11 cellular contexts compared by ENCODE assay signal in genomic region chr5:18466731-18467130, GRCh38.
DNase-seq lines count a peak whose midpoint lies in the region; ATAC-seq, FAIRE-seq and TF ChIP-seq lines count a peak whose summit lies in the region.
"Had no signal": no experiment of that assay in that cellular context is flagged by ENCODE, and none has a peak within 500 bp of the region (broad histone marks: within the 10 kb centered on the region; RNA-seq: fewer than 3 reads in every experiment).

No MANE protein-coding gene starts in this region.

- H3K27ac ChIP-seq in PC-3 (ENCODE audit: low read length) (no peak overlapping the region), neural progenitor cell (no peak overlapping the region)
- no peak overlapping the region for H3K27ac ChIP-seq in effector memory CD4-positive, alpha-beta T cell (ENCODE audit: insufficient read depth, low read length, poor library complexity, severe bottlenecking)
- H3K27ac ChIP-seq: GM23248 had no signal

- H3K36me3 ChIP-seq in PC-3 (ENCODE audit: low read depth, low read length), result no peaks in the 10 kb centered on the region
- H3K36me3 ChIP-seq in bronchial epithelial cell (ENCODE audit: control insufficient read depth, insufficient read depth, low read length), result no peaks in the 10 kb centered on the region
- H3K36me3 ChIP-seq in effector memory CD4-positive, alpha-beta T cell (ENCODE audit: control insufficient read depth, insufficient read depth, low read length), result no peaks in the 10 kb centered on the region
- no peaks in the 10 kb centered on the region for H3K36me3 ChIP-seq in neural progenitor cell

- 0 out of 2 replicates have a peak, but pooled peaks cover 6% of the 10 kb centered on the region for H3K4me1 ChIP-seq in PC-3 (ENCODE audit: insufficient read depth, low read length)
- H3K4me1 ChIP-seq in effector memory CD4-positive, alpha-beta T cell (ENCODE audit: control insufficient read depth, insufficient read depth, low read length, poor library complexity, severe bottlenecking), result no peaks in the 10 kb centered on the region
- no peaks in the 10 kb centered on the region for H3K4me1 ChIP-seq in neural progenitor cell

- H4K20me1 ChIP-seq in PC-3 (ENCODE audit: low read length) (no peaks in the 10 kb centered on the region), neural progenitor cell (ENCODE audit: low read depth) (no peaks in the 10 kb centered on the region)

- CTCF ChIA-PET in PC-3 (lab: Charles Lee), result interaction anchor here (0.5 to 1.0 kb wide), 4 partner anchors 40 to 232 kb away, joined by 3 to 7 read pairs (median 4); no protein-coding TSS in a partner anchor

- no peaks in the 10 kb centered on the region for H3F3A ChIP-seq in PC-3 (ENCODE audit: low read length, unreplicated experiment)
- no peaks in the 10 kb centered on the region for H3F3A ChIP-seq in neural progenitor cell (ENCODE audit: low read depth)

- H3K27me3 Mint-ChIP-seq in neural crest cell (ENCODE audit: low read depth) (no peaks in the 10 kb centered on the region), neural progenitor cell (ENCODE audit: insufficient read depth, low read depth) (peaks cover 4% of the 10 kb centered on the region)
- H3K27me3 Mint-ChIP-seq: CD4-positive, alpha-beta memory T cell had no signal

- H3K79me2 ChIP-seq in PC-3 (ENCODE audit: low read length), result no peaks in the 10 kb centered on the region
- no peaks in the 10 kb centered on the region for H3K79me2 ChIP-seq in neural progenitor cell (ENCODE audit: low read depth)

- no peaks in the 10 kb centered on the region for H3K36me3 Mint-ChIP-seq in neural crest cell (ENCODE audit: low read depth)
- no peaks in the 10 kb centered on the region for H3K36me3 Mint-ChIP-seq in neural progenitor cell
- H3K36me3 Mint-ChIP-seq: CD4-positive, alpha-beta memory T cell had no signal

- H3K4me3 Mint-ChIP-seq in neural crest cell (no peak overlapping the region), neural progenitor cell (no peak overlapping the region)
- H3K4me3 Mint-ChIP-seq: CD4-positive, alpha-beta memory T cell had no signal

- no TSS peak for BruUV-seq in PC-3 (replicated peaks; lab: Mats Ljungman, UMichigan)

- peak; percentile 89 for ATAC-seq in PC-3

- H3K4me1 Mint-ChIP-seq in neural crest cell (peaks cover 4% of the 10 kb centered on the region), neural progenitor cell (peaks cover 18% of the 10 kb centered on the region)
- H3K4me1 Mint-ChIP-seq: CD4-positive, alpha-beta memory T cell had no signal

- H3K9ac ChIP-seq in PC-3 (ENCODE audit: low read length) (no peak overlapping the region), neural progenitor cell (no peak overlapping the region)
- H3K9ac ChIP-seq: GM23248 had no signal

- peak overlapping the region; percentile 22 for H3K27ac Mint-ChIP-seq in neural crest cell (ENCODE audit: unreplicated experiment)
- no peak overlapping the region for H3K27ac Mint-ChIP-seq in neural progenitor cell
- H3K27ac Mint-ChIP-seq: CD4-positive, alpha-beta memory T cell had no signal

- H3K9me2 ChIP-seq in PC-3 (replicated peaks; ENCODE audit: low read length), result no peaks in the 10 kb centered on the region

- DNase-seq in NCI-H460 (ENCODE audit: extremely low read depth, low read depth) (peak; percentile 26), PC-3 (peak; percentile 60), bronchial epithelial cell (ENCODE audit: low read depth) (peak; percentile 23), neural crest cell (ENCODE audit: low read depth, low spot score) (no peak), neural progenitor cell (ENCODE audit: low spot score) (no peak), NCI-H524 (lab: John Stamatoyannopoulos, UW) (no peak)
- DNase-seq in effector memory CD4-positive, alpha-beta T cell, result no peak
- DNase-seq in activated CD4-positive, CD25-positive, alpha-beta regulatory T cell treated with anti-CD3 and anti-CD28 coated beads, Interleukin-2, amount 50 U/mL, for 72 hours, result no peak
- DNase-seq: CD4-positive, alpha-beta memory T cell had no signal

- H3K4me2 ChIP-seq in PC-3 (ENCODE audit: low read length) (peak overlapping the region; percentile 82; the same call in 1 of the 2 replicates), neural progenitor cell (no peak overlapping the region)

- no peak for TF ChIP-seq CTCF in PC-3 (conservative IDR thresholded peaks at IDR 0.05; ENCODE audit: low read depth, low read length)
- TF ChIP-seq CTCF in bronchial epithelial cell (IDR thresholded peaks at IDR 0.05; ENCODE audit: insufficient read depth, low read length, severe bottlenecking), result no peak
- TF ChIP-seq CTCF in neural crest cell (conservative IDR thresholded peaks at IDR 0.05), result no peak
- no peak for TF ChIP-seq CTCF in neural progenitor cell (IDR thresholded peaks at IDR 0.05)

- intact Hi-C loops in PC-3 (cut with micrococcal nuclease), result loop anchor here (1.0 to 2.0 kb wide), 3 partner anchors 72 to 1140 kb away; no protein-coding TSS in a partner anchor

- H3K27me3 ChIP-seq in PC-3 (ENCODE audit: low read length), result no peaks in the 10 kb centered on the region
- H3K27me3 ChIP-seq in bronchial epithelial cell (ENCODE audit: control insufficient read depth, insufficient read depth, low read length), result no peaks in the 10 kb centered on the region
- no peaks in the 10 kb centered on the region for H3K27me3 ChIP-seq in effector memory CD4-positive, alpha-beta T cell (replicated peaks; ENCODE audit: control insufficient read depth, insufficient read depth, low read length, poor library complexity, severe bottlenecking)
- H3K27me3 ChIP-seq in neural progenitor cell, result no peaks in the 10 kb centered on the region

- H3K9me3 ChIP-seq in PC-3 (ENCODE audit: low read length) (no peaks in the 10 kb centered on the region), neural progenitor cell (ENCODE audit: low read depth) (no peaks in the 10 kb centered on the region)
- no peaks in the 10 kb centered on the region for H3K9me3 ChIP-seq in effector memory CD4-positive, alpha-beta T cell (ENCODE audit: control insufficient read depth, low read length)

- H3K4me3 ChIP-seq in PC-3 (ENCODE audit: low read length) (no peak overlapping the region), bronchial epithelial cell (ENCODE audit: low read depth, low read length) (no peak overlapping the region), neural progenitor cell (no peak overlapping the region)
- no peak overlapping the region for H3K4me3 ChIP-seq in effector memory CD4-positive, alpha-beta T cell (ENCODE audit: insufficient read depth, low read depth, low read length, poor library complexity, severe bottlenecking)
- H3K4me3 ChIP-seq: GM12878, GM23248 had no signal

- FAIRE-seq in bronchial epithelial cell (lab: Jason Lieb, UNC), result no peak

- POLR2A ChIA-PET in PC-3 (lab: Charles Lee; ENCODE audit: unreplicated experiment), result no interaction called here

- H3K9me3 Mint-ChIP-seq in neural crest cell, result peaks cover 4% of the 10 kb centered on the region
- H3K9me3 Mint-ChIP-seq in neural progenitor cell, result peaks cover 5% of the 10 kb centered on the region

- H2AFZ ChIP-seq in PC-3 (ENCODE audit: low read length) (no peak overlapping the region; the same call in 1 of the 2 replicates), neural progenitor cell (replicated peaks) (no peak overlapping the region)
- H2AFZ ChIP-seq: GM23248 had no signal

Comparison
In these comparisons a context has a peak if more than half of its experiments do, and no peak if none do; other contexts are left out.
1. DNase-seq: peak in NCI-H460 (single experiment), PC-3 (single experiment) and bronchial epithelial cell (single experiment); none in neural crest cell (single experiment), effector memory CD4-positive, alpha-beta T cell (0 of 3), neural progenitor cell (single experiment), NCI-H524 (0 of 2) and activated CD4-positive, CD25-positive, alpha-beta regulatory T cell treated with anti-CD3 and anti-CD28 coated beads, Interleukin-2, amount 50 U/mL, for 72 hours (single experiment).